In genomic region chr12:55850893-55851292, GRCh38 we compare ENCODE assay signal across 16 cellular contexts. TPM values are rescaled to one million over a fixed set of nuclear protein-coding genes. Genes with fewer than 3 reads are reported as not detected.
DNase-seq lines count a peak whose midpoint lies in the region; ATAC-seq and TF ChIP-seq lines count a peak whose summit lies in the region.
"Had no signal": no experiment of that assay in that cellular context is flagged by ENCODE, and none has a peak within 500 bp of the region (broad histone marks: within the 10 kb centered on the region; RNA-seq: fewer than 3 reads in every experiment).

No MANE protein-coding gene starts in this region.

- TF ChIP-seq CTCF in WTC11 (IDR thresholded peaks at IDR 0.05) (no peak), endothelial cell (IDR thresholded peaks at IDR 0.05; ENCODE audit: unreplicated experiment) (no peak), A673 (conservative IDR thresholded peaks at IDR 0.05; ENCODE audit: low read depth, low read length) (no peak)

- no peak overlapping the region for H3K23ac ChIP-seq in trophoblast cell (ENCODE audit: low read length)

- no peak overlapping the region for H3K4ac ChIP-seq in trophoblast cell (ENCODE audit: low read depth, low read length)

- POLR2A ChIA-PET in WTC11 (lab: Charles Lee) (no interaction called here), A673 (lab: Charles Lee; ENCODE audit: low non-redundant PET) (no interaction called here)

- H4K8ac ChIP-seq in trophoblast cell (ENCODE audit: low read depth, low read length) = no peak overlapping the region

- H3K27ac ChIP-seq in trophoblast cell (ENCODE audit: low read depth, low read length) (no peak overlapping the region), A673 (ENCODE audit: low read depth, low read length, poor library complexity, severe bottlenecking) (no peak overlapping the region)
- H3K27ac ChIP-seq: BLaER1 had no signal

- H3K9me3 Mint-ChIP-seq in WTC11 = no peaks in the 10 kb centered on the region
- H3K9me3 Mint-ChIP-seq in endothelial cell (ENCODE audit: unreplicated experiment) = no peaks in the 10 kb centered on the region
- H3K9me3 Mint-ChIP-seq: central memory CD8-positive, alpha-beta T cell; endodermal cell had no signal

- no peak overlapping the region for H2BK120ac ChIP-seq in trophoblast cell (ENCODE audit: insufficient read depth, low read length, poor library complexity)

- H2BK5ac ChIP-seq in trophoblast cell (ENCODE audit: low read depth, low read length, poor library complexity) = no peak overlapping the region

- no CpG with 5 or more reads among the region's 3 CpGs for WGBS in trophoblast cell (ENCODE audit: extremely low coverage, insufficient coverage, insufficient read length)

- no peak overlapping the region for H4K12ac ChIP-seq in trophoblast cell (ENCODE audit: low read depth, low read length)

- H3K4me1 ChIP-seq in trophoblast cell (ENCODE audit: control insufficient read depth in 1 of 2, insufficient read depth in 2 of 2, low read length in 2 of 2) (peaks cover 0 to 4% of the 10 kb centered on the region in 2 experiments), A673 (ENCODE audit: insufficient read depth, low read length, poor library complexity, severe bottlenecking) (peaks cover 12% of the 10 kb centered on the region)

- H2AFZ ChIP-seq in trophoblast cell (ENCODE audit: insufficient read depth, low read length, poor library complexity) = no peak overlapping the region

- H3K36me3 ChIP-seq in trophoblast cell (ENCODE audit: control insufficient read depth in 1 of 2, insufficient read depth in 2 of 2, low read length in 2 of 2) (no peaks in the 10 kb centered on the region), A673 (ENCODE audit: insufficient read depth, low read length, poor library complexity, severe bottlenecking) (no peaks in the 10 kb centered on the region)
- H3K36me3 ChIP-seq: BLaER1, spleen had no signal

- intact Hi-C loops in A673 (cut with micrococcal nuclease; ENCODE audit: unreplicated experiment) = no loop called here

- peaks cover 8% of the 10 kb centered on the region for H3K4me1 Mint-ChIP-seq in WTC11
- H3K4me1 Mint-ChIP-seq in endothelial cell (ENCODE audit: unreplicated experiment) = peaks cover 17% of the 10 kb centered on the region
- H3K4me1 Mint-ChIP-seq: central memory CD8-positive, alpha-beta T cell had no signal

- CTCF ChIA-PET in WTC11 (lab: Charles Lee) = interaction anchor here (0.6 to 1.2 kb wide), 2 partner anchors 113 to 125 kb away, joined by 3 read pairs; no protein-coding TSS in a partner anchor
- CTCF ChIA-PET in A673 (lab: Charles Lee) = interaction anchor here (0.6 kb wide), 1 partner anchor 27 kb away, joined by 3 read pairs; no protein-coding TSS in a partner anchor

- H3K4me3 Mint-ChIP-seq in WTC11 (no peak overlapping the region), endothelial cell (ENCODE audit: unreplicated experiment) (no peak overlapping the region)
- H3K4me3 Mint-ChIP-seq: activated CD4-positive, alpha-beta T cell treated with anti-CD3 and anti-CD28 coated beads for 36 hours; central memory CD8-positive, alpha-beta T cell; endodermal cell had no signal

- H3K9me3 ChIP-seq in trophoblast cell (ENCODE audit: insufficient read depth, low read depth, low read length) = no peaks in the 10 kb centered on the region
- H3K9me3 ChIP-seq in A673 (ENCODE audit: low read depth, low read length, poor library complexity, severe bottlenecking) = no peaks in the 10 kb centered on the region
- H3K9me3 ChIP-seq: BLaER1, spleen had no signal

- H3K36me3 Mint-ChIP-seq in WTC11 = no peaks in the 10 kb centered on the region
- H3K36me3 Mint-ChIP-seq in endothelial cell (ENCODE audit: low read depth, unreplicated experiment) = no peaks in the 10 kb centered on the region

- H2AK5ac ChIP-seq in trophoblast cell (ENCODE audit: low read length) = no peak overlapping the region

- ATAC-seq in WTC11 (peak; percentile 38; the same call in 1 of the 2 replicates), GM21360 (IDR thresholded peaks at IDR 0.05; ENCODE audit: unreplicated experiment) (no peak)
- ATAC-seq: activated CD4-positive, alpha-beta T cell treated with anti-CD3 and anti-CD28 coated beads for 36 hours; stimulated activated naive CD8-positive, alpha-beta T cell treated with anti-CD3 and anti-CD28 coated beads, Interleukin-15, Interleukin-2, amounts not matched to agents 100 U/mL and 50 U/mL, for 24 hours had no signal

- H3K4me3 ChIP-seq in trophoblast cell (ENCODE audit: low read depth, low read length) (no peak overlapping the region), A673 (ENCODE audit: low read depth, low read length, poor library complexity, severe bottlenecking) (no peak overlapping the region)
- H3K4me3 ChIP-seq: BLaER1, spleen had no signal

- DNase-seq in WTC11 (ENCODE audit: low spot score) = no peak
- no peak for DNase-seq in endothelial cell (ENCODE audit: low spot score)
- DNase-seq in trophoblast cell = peak; percentile 70 to 77
- DNase-seq in A673 (ENCODE audit: low spot score) = no peak
- DNase-seq in NCI-H510A (lab: John Stamatoyannopoulos, UW) = no peak
- DNase-seq: activated CD4-positive, alpha-beta T cell treated with anti-CD3 and anti-CD28 coated beads for 36 hours; activated CD8-positive, alpha-beta memory T cell treated with anti-CD3 and anti-CD28 coated beads, Interleukin-2, amount 50 U/mL, for 48 hours; activated naive CD4-positive, alpha-beta T cell treated with anti-CD3 and anti-CD28 coated beads, Interleukin-2, amount 50 U/mL, for 16 hours; DMS53; endodermal cell; NCI-H226; spleen; stimulated activated naive CD8-positive, alpha-beta T cell treated with anti-CD3 and anti-CD28 coated beads, Interleukin-15, Interleukin-2, amounts not matched to agents 100 U/mL and 50 U/mL, for 24 hours had no signal

- no peak overlapping the region for H3K18ac ChIP-seq in trophoblast cell (ENCODE audit: low read length)

- no peaks in the 10 kb centered on the region for H3K79me1 ChIP-seq in trophoblast cell (ENCODE audit: low read length)

- H4K91ac ChIP-seq in trophoblast cell (ENCODE audit: low read depth, low read length) = no peak overlapping the region

- H3K14ac ChIP-seq in trophoblast cell (ENCODE audit: low read length) = no peak overlapping the region

- H3K27me3 Mint-ChIP-seq in WTC11 (ENCODE audit: low read depth) (peaks cover 12% of the 10 kb centered on the region), endothelial cell (ENCODE audit: unreplicated experiment) (peaks cover 3% of the 10 kb centered on the region)

- no peak overlapping the region for H3K9ac ChIP-seq in trophoblast cell (ENCODE audit: low read length)
- H3K9ac ChIP-seq: BLaER1 had no signal

- H3K27ac Mint-ChIP-seq in WTC11 (no peak overlapping the region), endothelial cell (ENCODE audit: unreplicated experiment) (peak overlapping the region; percentile 23)
- H3K27ac Mint-ChIP-seq: activated CD4-positive, alpha-beta T cell treated with anti-CD3 and anti-CD28 coated beads for 36 hours; endodermal cell had no signal

- no peaks in the 10 kb centered on the region for H3K27me3 ChIP-seq in trophoblast cell (ENCODE audit: insufficient read depth, low read length)
- no peaks in the 10 kb centered on the region for H3K27me3 ChIP-seq in A673 (replicated peaks; ENCODE audit: insufficient read depth, low read depth, low read length, poor library complexity)
- H3K27me3 ChIP-seq: BLaER1 had no signal

- BruUV-seq in A673 (replicated peaks; lab: Mats Ljungman, UMichigan) = no TSS peak

- no peak overlapping the region for H3K4me2 ChIP-seq in trophoblast cell (ENCODE audit: low read length)
- H3K4me2 ChIP-seq: BLaER1 had no signal

- no peak overlapping the region for H2BK12ac ChIP-seq in trophoblast cell (ENCODE audit: low read length)

- H3K79me2 ChIP-seq in trophoblast cell (ENCODE audit: control insufficient read depth, insufficient read depth, low read length, poor library complexity) = no peaks in the 10 kb centered on the region

TF ChIP-seq in WTC11, 78 proteins besides CTCF, POLR2A, EP300 and RAD21 (continues in another document):
- TF ChIP-seq, protein P1, sequence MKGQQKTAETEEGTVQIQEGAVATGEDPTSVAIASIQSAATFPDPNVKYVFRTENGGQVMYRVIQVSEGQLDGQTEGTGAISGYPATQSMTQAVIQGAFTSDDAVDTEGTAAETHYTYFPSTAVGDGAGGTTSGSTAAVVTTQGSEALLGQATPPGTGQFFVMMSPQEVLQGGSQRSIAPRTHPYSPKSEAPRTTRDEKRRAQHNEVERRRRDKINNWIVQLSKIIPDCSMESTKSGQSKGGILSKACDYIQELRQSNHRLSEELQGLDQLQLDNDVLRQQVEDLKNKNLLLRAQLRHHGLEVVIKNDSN (CRISPR knock-in tag; IDR thresholded peaks at IDR 0.05) = no peak
- TF ChIP-seq, protein P2, sequence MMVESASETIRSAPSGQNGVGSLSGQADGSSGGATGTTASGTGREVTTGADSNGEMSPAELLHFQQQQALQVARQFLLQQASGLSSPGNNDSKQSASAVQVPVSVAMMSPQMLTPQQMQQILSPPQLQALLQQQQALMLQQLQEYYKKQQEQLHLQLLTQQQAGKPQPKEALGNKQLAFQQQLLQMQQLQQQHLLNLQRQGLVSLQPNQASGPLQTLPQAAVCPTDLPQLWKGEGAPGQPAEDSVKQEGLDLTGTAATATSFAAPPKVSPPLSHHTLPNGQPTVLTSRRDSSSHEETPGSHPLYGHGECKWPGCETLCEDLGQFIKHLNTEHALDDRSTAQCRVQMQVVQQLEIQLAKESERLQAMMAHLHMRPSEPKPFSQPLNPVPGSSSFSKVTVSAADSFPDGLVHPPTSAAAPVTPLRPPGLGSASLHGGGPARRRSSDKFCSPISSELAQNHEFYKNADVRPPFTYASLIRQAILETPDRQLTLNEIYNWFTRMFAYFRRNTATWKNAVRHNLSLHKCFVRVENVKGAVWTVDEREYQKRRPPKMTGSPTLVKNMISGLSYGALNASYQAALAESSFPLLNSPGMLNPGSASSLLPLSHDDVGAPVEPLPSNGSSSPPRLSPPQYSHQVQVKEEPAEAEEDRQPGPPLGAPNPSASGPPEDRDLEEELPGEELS (CRISPR knock-in tag; IDR thresholded peaks at IDR 0.05) = no peak
- no peak for TF ChIP-seq ETV6 (CRISPR knock-in tag; IDR thresholded peaks at IDR 0.05)
- TF ChIP-seq NR1H2 (CRISPR knock-in tag; IDR thresholded peaks at IDR 0.05) = no peak

RNA-seq across cellular contexts. Expression of gene MMP19, which starts 8.2 kb away (rescaled TPM):
- total RNA-seq in WTC11 (2021) (0.98 to 1.6 TPM (median 1.0 TPM) in 3 replicates), endothelial cell (ENCODE audit: unreplicated experiment) (0.15 TPM), A673 (2021) (2.2 and 2.3 TPM in 2 replicates)
- 5.1 and 5.4 TPM in 2 replicates for polyA plus RNA-seq in trophoblast cell (2013)
- total RNA-seq: activated CD4-positive, alpha-beta T cell treated with anti-CD3 and anti-CD28 coated beads for 36 hours had no signal

RNA-seq across cellular contexts. Expression of gene DNAJC14, which starts 21.5 kb away (rescaled TPM):
- total RNA-seq in WTC11 (2021) = 32.1 to 34.5 TPM (median 34.1 TPM) in 3 replicates
- 32.5 TPM for total RNA-seq in endothelial cell (ENCODE audit: unreplicated experiment)
- 18.9 and 19.5 TPM in 2 replicates for polyA plus RNA-seq in trophoblast cell (2013)
- 44.5 and 44.8 TPM in 2 replicates for total RNA-seq in A673 (2021)

RNA-seq across cellular contexts. Expression of gene ORMDL2, which starts 33.1 kb away (rescaled TPM):
- 32.9 to 37.9 TPM (median 34.8 TPM) in 3 replicates for total RNA-seq in WTC11 (2021)
- total RNA-seq in endothelial cell (ENCODE audit: unreplicated experiment) = 33.9 TPM
- 105 and 118 TPM in 2 replicates for polyA plus RNA-seq in trophoblast cell (2013)
- 32.3 and 35.4 TPM in 2 replicates for total RNA-seq in A673 (2021)

RNA-seq across cellular contexts. Expression of gene SARNP, which starts 33.4 kb away (rescaled TPM):
- total RNA-seq in WTC11 (2021) = 98.3 to 102 TPM (median 100 TPM) in 3 replicates
- total RNA-seq in endothelial cell (ENCODE audit: unreplicated experiment) = 76.6 TPM
- 174 and 182 TPM in 2 replicates for polyA plus RNA-seq in trophoblast cell (2013)
- 104 and 115 TPM in 2 replicates for total RNA-seq in A673 (2021)

Comparison
In these comparisons a context has a peak if more than half of its experiments do, and no peak if none do; other contexts are left out.
1. DNase-seq: peak in trophoblast cell (2 of 2); none in WTC11 (single experiment), endothelial cell (single experiment), A673 (single experiment) and NCI-H510A (single experiment).